ENCODE assay signal across 9 cellular contexts in the genomic region with DNA sequence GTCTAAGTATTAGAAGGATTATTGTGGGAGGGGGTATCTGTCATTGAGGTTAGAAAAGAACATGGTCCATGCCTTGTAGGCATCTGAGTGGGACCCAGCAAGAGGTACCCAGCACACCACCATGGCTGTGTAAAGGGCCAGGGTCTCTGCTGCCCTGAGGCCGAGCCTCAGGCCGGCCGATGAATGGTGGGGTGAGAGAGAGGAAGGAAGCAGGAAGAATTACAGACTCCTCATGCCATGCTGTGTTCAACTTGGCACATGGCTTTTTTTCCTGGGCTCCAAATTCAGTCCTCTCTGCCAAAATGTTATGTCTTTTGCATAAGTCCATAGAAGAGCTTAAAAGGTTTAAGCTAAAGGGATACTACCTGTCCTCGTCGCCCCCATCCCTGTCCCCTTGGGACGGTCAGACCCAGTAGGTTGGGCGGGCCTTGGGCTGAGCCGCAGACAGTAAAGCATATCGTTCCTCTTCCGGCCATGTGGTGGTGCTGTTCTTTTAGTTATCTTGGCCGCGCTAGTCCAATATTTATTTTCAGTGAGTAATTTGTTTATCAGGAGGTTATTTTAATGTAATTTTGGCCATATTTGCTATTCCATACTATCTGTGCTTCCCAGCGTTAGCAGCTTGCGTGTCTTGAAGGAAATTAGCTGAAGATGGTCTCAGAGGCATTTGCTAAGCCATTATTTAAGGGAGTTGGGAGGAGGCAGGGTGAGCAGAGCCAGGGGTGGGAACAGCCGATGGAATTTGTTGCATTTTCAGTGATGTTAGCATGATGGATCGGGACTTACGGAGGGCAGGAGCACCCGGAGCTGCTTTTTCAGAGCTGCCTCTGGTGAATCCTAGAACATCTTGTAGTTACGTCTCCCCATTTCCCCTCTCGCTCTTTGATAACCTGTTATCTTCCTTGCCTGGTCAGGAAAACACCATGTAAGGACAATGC.
DNase-seq lines count a peak whose midpoint lies in the region; ATAC-seq and TF ChIP-seq lines count a peak whose summit lies in the region.
"Had no signal": no experiment of that assay in that cellular context is flagged by ENCODE, and none has a peak within 500 bp of the region (broad histone marks: within the 10 kb centered on the region; RNA-seq: fewer than 3 reads in every experiment).

No MANE protein-coding gene starts in this region.

- no peaks in the 10 kb centered on the region for H3K79me2 ChIP-seq in PC-3 (ENCODE audit: low read length)

- H3K27me3 ChIP-seq in PC-3 (ENCODE audit: low read length) (no peaks in the 10 kb centered on the region), iPS-20b (ENCODE audit: insufficient read depth, low read length) (no peaks in the 10 kb centered on the region)

- no peak overlapping the region for H3K27ac Mint-ChIP-seq in activated naive CD8-positive, alpha-beta T cell treated with anti-CD3 and anti-CD28 coated beads, Interleukin-2, amount 10 ng/mL, durations not matched to agents 7 days and 5 days
- H3K27ac Mint-ChIP-seq: B cell had no signal

- H2AFZ ChIP-seq in PC-3 (ENCODE audit: low read length) = no peak overlapping the region

- H3K4me3 ChIP-seq in PC-3 (ENCODE audit: low read length) = no peak overlapping the region
- peak overlapping the region; percentile 50 for H3K4me3 ChIP-seq in iPS-20b (ENCODE audit: low read length)

- ATAC-seq in HG03159 (IDR thresholded peaks at IDR 0.05; ENCODE audit: unreplicated experiment) = peak; percentile 81
- ATAC-seq in PC-3 = no peak
- ATAC-seq in activated naive CD8-positive, alpha-beta T cell treated with anti-CD3 and anti-CD28 coated beads, Interleukin-2, amount 10 ng/mL, durations not matched to agents 7 days and 5 days (ENCODE audit: low read depth) = peak; percentile 65
- ATAC-seq in HG03457 (IDR thresholded peaks at IDR 0.05; ENCODE audit: unreplicated experiment) = no peak

- POLR2A ChIA-PET in PC-3 (lab: Charles Lee; ENCODE audit: unreplicated experiment) = no interaction called here
- POLR2A ChIA-PET in activated naive CD8-positive, alpha-beta T cell treated with anti-CD3 and anti-CD28 coated beads, Interleukin-2, amount 10 ng/mL, durations not matched to agents 7 days and 5 days (lab: Charles Lee) = no interaction called here

- CTCF ChIA-PET in PC-3 (lab: Charles Lee) = no interaction called here

- H3K9me2 ChIP-seq in PC-3 (replicated peaks; ENCODE audit: low read length) = no peaks in the 10 kb centered on the region

- H3K9ac ChIP-seq in PC-3 (ENCODE audit: low read length) (no peak overlapping the region), iPS-20b (ENCODE audit: low read depth, low read length) (peak overlapping the region; percentile 8; the same call in 1 of the 2 replicates)

- DNase-seq in NCI-H1694 treated with DMSO at 0.1 percent for 48 hours (lab: John Stamatoyannopoulos, UW) = peak; percentile 8
- DNase-seq in NCI-H1694 (lab: John Stamatoyannopoulos, UW) = no peak
- peak; percentile 45 for DNase-seq in PC-3
- peak; percentile 32 for DNase-seq in activated naive CD8-positive, alpha-beta T cell treated with anti-CD3 and anti-CD28 coated beads, Interleukin-2, amount 10 ng/mL, durations not matched to agents 7 days and 5 days
- peak; percentile 13 for DNase-seq in stimulated activated CD4-positive, alpha-beta T cell treated with anti-CD3 and anti-CD28 coated beads, Interleukin-4, amount 100 ng/mL, for 24 hours

- H3F3A ChIP-seq in PC-3 (ENCODE audit: low read length, unreplicated experiment) = no peaks in the 10 kb centered on the region

- no peaks in the 10 kb centered on the region for H4K20me1 ChIP-seq in PC-3 (ENCODE audit: low read length)

- peak; percentile 71 for TF ChIP-seq CTCF in PC-3 (conservative IDR thresholded peaks at IDR 0.05; ENCODE audit: low read depth, low read length)

- H3K4me2 ChIP-seq in PC-3 (ENCODE audit: low read length) = peak overlapping the region; percentile 41; the same call in 1 of the 2 replicates

- intact Hi-C loops in PC-3 (cut with micrococcal nuclease) = no loop called here

- no peaks in the 10 kb centered on the region for H3K4me1 ChIP-seq in PC-3 (ENCODE audit: insufficient read depth, low read length)
- peaks cover 15% of the 10 kb centered on the region; the same call in 1 of the 2 replicates for H3K4me1 ChIP-seq in iPS-20b (ENCODE audit: insufficient read depth, low read length)

- H3K36me3 Mint-ChIP-seq in activated naive CD8-positive, alpha-beta T cell treated with anti-CD3 and anti-CD28 coated beads, Interleukin-2, amount 10 ng/mL, durations not matched to agents 7 days and 5 days = no peaks in the 10 kb centered on the region

- no peaks in the 10 kb centered on the region for H3K9me3 Mint-ChIP-seq in activated naive CD8-positive, alpha-beta T cell treated with anti-CD3 and anti-CD28 coated beads, Interleukin-2, amount 10 ng/mL, durations not matched to agents 7 days and 5 days

- no TSS peak for BruUV-seq in PC-3 (replicated peaks; lab: Mats Ljungman, UMichigan)

- no peak overlapping the region for H3K4me3 Mint-ChIP-seq in activated naive CD8-positive, alpha-beta T cell treated with anti-CD3 and anti-CD28 coated beads, Interleukin-2, amount 10 ng/mL, durations not matched to agents 7 days and 5 days
- H3K4me3 Mint-ChIP-seq: B cell had no signal

- H3K9me3 ChIP-seq in PC-3 (ENCODE audit: low read length) (no peaks in the 10 kb centered on the region), iPS-20b (ENCODE audit: insufficient read depth, low read depth, low read length) (no peaks in the 10 kb centered on the region)

- H3K4me1 Mint-ChIP-seq in activated naive CD8-positive, alpha-beta T cell treated with anti-CD3 and anti-CD28 coated beads, Interleukin-2, amount 10 ng/mL, durations not matched to agents 7 days and 5 days = peaks cover 3% of the 10 kb centered on the region
- H3K4me1 Mint-ChIP-seq: B cell had no signal

- peaks cover 26% of the 10 kb centered on the region for H3K27me3 Mint-ChIP-seq in activated naive CD8-positive, alpha-beta T cell treated with anti-CD3 and anti-CD28 coated beads, Interleukin-2, amount 10 ng/mL, durations not matched to agents 7 days and 5 days

- H3K27ac ChIP-seq in PC-3 (ENCODE audit: low read length) = no peak overlapping the region
- no peak overlapping the region for H3K27ac ChIP-seq in iPS-20b (ENCODE audit: low read length)

- H3K36me3 ChIP-seq in PC-3 (ENCODE audit: low read depth, low read length) (no peaks in the 10 kb centered on the region), iPS-20b (ENCODE audit: insufficient read depth, low read depth, low read length) (no peaks in the 10 kb centered on the region)

Comparison
In these comparisons a context has a peak if more than half of its experiments do, and no peak if none do; other contexts are left out.
1. ATAC-seq: peak in HG03159 (single experiment) and activated naive CD8-positive, alpha-beta T cell treated with anti-CD3 and anti-CD28 coated beads, Interleukin-2, amount 10 ng/mL, durations not matched to agents 7 days and 5 days (single experiment); none in PC-3 (single experiment) and HG03457 (single experiment).